ENCODE assay signal across 8 cellular contexts in genomic region chr17:31010014-31010413, GRCh38. TPM values are rescaled to one million over a fixed set of nuclear protein-coding genes. Genes with fewer than 3 reads are reported as not detected.
DNase-seq lines count a peak whose midpoint lies in the region; ATAC-seq and TF ChIP-seq lines count a peak whose summit lies in the region.
"Not testable (repeated sequence)": the region's sequence is repeated elsewhere in the genome, so short reads cannot be mapped to it uniquely, and the experiment has no call there.

No MANE protein-coding gene starts in this region.

- H3K4me2 ChIP-seq in GM23248 (ENCODE audit: unreplicated experiment): peak overlapping the region; percentile 80
- H3K4me2 ChIP-seq in parathyroid adenoma (ENCODE audit: low read length): not testable (repeated sequence)

- H3K9me2 ChIP-seq in GM23248 (ENCODE audit: insufficient read depth): not testable (repeated sequence)

- not testable (repeated sequence) for H3K9ac ChIP-seq in GM23248, parathyroid adenoma

- DNase-seq in GM23248: peak; percentile 7
- not testable (repeated sequence) for DNase-seq in T-helper 2 cell treated with Interferon-gamma antibody and Interleukin-4, amounts not matched to agents 5 μg/mL and 100 μg/mL, for 36 hours (ENCODE audit: low spot score); activated T-helper 1 cell treated with anti-CD3 and anti-CD28 coated beads, Interleukin-12 subunit alpha, Interleukin-12 subunit beta, Interleukin-2, Interleukin-4 antibody, amounts not matched to agents 30 ng/mL and 10 ng/mL and 1 ng/mL, durations not matched to agents 14 hours and 24 hours and 36 hours (ENCODE audit: low spot score); esophagus muscularis mucosa (ENCODE audit: extremely low spot score); upper lobe of left lung
- peak; percentile 12 for DNase-seq in medulla oblongata (ENCODE audit: extremely low spot score)

- H2AFZ ChIP-seq in GM23248: not testable (repeated sequence)
- H2AFZ ChIP-seq in parathyroid adenoma: peak overlapping the region; percentile 73

- 87 to 90% methylated on average over 3 of the region's 3 CpGs for WGBS in GM23248 (ENCODE audit: low coverage in 1 of 2, low lambda C conversion rate in 2 of 2, missing lambda C conversion rate in 2 of 2), 2 experiments
- WGBS in esophagus muscularis mucosa: 79% methylated on average over 3 of the region's 3 CpGs
- whole genome bisulfite sequencing in upper lobe of left lung, 2 donors: 71 to 84% methylated on average over 3 of the region's 3 CpGs

- peaks cover 22% of the 10 kb centered on the region for H3K27me3 Mint-ChIP-seq in T-helper 2 cell treated with Interferon-gamma antibody and Interleukin-4, amounts not matched to agents 5 μg/mL and 100 μg/mL, for 36 hours (ENCODE audit: low read depth)
- peaks cover 16% of the 10 kb centered on the region for H3K27me3 Mint-ChIP-seq in activated T-helper 1 cell treated with anti-CD3 and anti-CD28 coated beads, Interleukin-12 subunit alpha, Interleukin-12 subunit beta, Interleukin-2, Interleukin-4 antibody, amounts not matched to agents 30 ng/mL and 10 ng/mL and 1 ng/mL, durations not matched to agents 14 hours and 24 hours and 36 hours (ENCODE audit: insufficient read depth)
- peaks cover 51% of the 10 kb centered on the region for H3K27me3 Mint-ChIP-seq in brain

- H3K4me1 ChIP-seq in GM23248 (ENCODE audit: insufficient read depth) (peaks cover 23% of the 10 kb centered on the region), esophagus muscularis mucosa (peaks cover 2 to 25% (median 17%) of the 10 kb centered on the region in 4 donors)
- not testable (repeated sequence) for H3K4me1 ChIP-seq in parathyroid adenoma, upper lobe of left lung

- peaks cover 16% of the 10 kb centered on the region; the same call in 1 of the 2 replicates for H3K79me2 ChIP-seq in GM23248 (ENCODE audit: insufficient read depth)
- H3K79me2 ChIP-seq in parathyroid adenoma: peaks cover 24% of the 10 kb centered on the region

- not testable (repeated sequence) for H3K36me3 Mint-ChIP-seq in T-helper 2 cell treated with Interferon-gamma antibody and Interleukin-4, amounts not matched to agents 5 μg/mL and 100 μg/mL, for 36 hours (ENCODE audit: low read depth); activated T-helper 1 cell treated with anti-CD3 and anti-CD28 coated beads, Interleukin-12 subunit alpha, Interleukin-12 subunit beta, Interleukin-2, Interleukin-4 antibody, amounts not matched to agents 30 ng/mL and 10 ng/mL and 1 ng/mL, durations not matched to agents 14 hours and 24 hours and 36 hours (ENCODE audit: low read depth)
- H3K36me3 Mint-ChIP-seq in brain: peaks cover 13% of the 10 kb centered on the region

- not testable (repeated sequence) for TF ChIP-seq CTCF in brain (conservative IDR thresholded peaks at IDR 0.05); esophagus muscularis mucosa (IDR thresholded peaks at IDR 0.05); parathyroid adenoma (IDR thresholded peaks at IDR 0.05); upper lobe of left lung (IDR thresholded peaks at IDR 0.05)

- intact Hi-C loops in activated T-helper 1 cell treated with anti-CD3 and anti-CD28 coated beads, Interleukin-12 subunit alpha, Interleukin-12 subunit beta, Interleukin-2, Interleukin-4 antibody, amounts not matched to agents 30 ng/mL and 10 ng/mL and 1 ng/mL, durations not matched to agents 14 hours and 24 hours and 36 hours (cut with micrococcal nuclease): not testable (repeated sequence)
- intact Hi-C loops in esophagus muscularis mucosa (cut with DNase I): loop anchor here (10.0 kb wide), 1 partner anchor 85 kb away; the partner anchor contains the start of gene NF1

- ATAC-seq in upper lobe of left lung (ENCODE audit: low FRiP score in 2 of 2): not testable (repeated sequence)

- not testable (repeated sequence) for TF ChIP-seq POLR2A in esophagus muscularis mucosa (IDR thresholded peaks at IDR 0.05; ENCODE audit: low read depth); upper lobe of left lung (IDR thresholded peaks at IDR 0.05)

- peaks cover 21% of the 10 kb centered on the region for H3K4me1 Mint-ChIP-seq in T-helper 2 cell treated with Interferon-gamma antibody and Interleukin-4, amounts not matched to agents 5 μg/mL and 100 μg/mL, for 36 hours (ENCODE audit: low read depth)
- H3K4me1 Mint-ChIP-seq in activated T-helper 1 cell treated with anti-CD3 and anti-CD28 coated beads, Interleukin-12 subunit alpha, Interleukin-12 subunit beta, Interleukin-2, Interleukin-4 antibody, amounts not matched to agents 30 ng/mL and 10 ng/mL and 1 ng/mL, durations not matched to agents 14 hours and 24 hours and 36 hours (ENCODE audit: low read depth): peaks cover 30% of the 10 kb centered on the region
- not testable (repeated sequence) for H3K4me1 Mint-ChIP-seq in brain

- not testable (repeated sequence) for H3K27me3 ChIP-seq in GM23248 (replicated peaks; ENCODE audit: insufficient read depth); esophagus muscularis mucosa; parathyroid adenoma (ENCODE audit: control insufficient read depth, insufficient read depth, low read length); upper lobe of left lung

- not testable (repeated sequence) for H3K36me3 ChIP-seq in GM23248 (ENCODE audit: low read depth); esophagus muscularis mucosa; parathyroid adenoma (ENCODE audit: control insufficient read depth, insufficient read depth, low read length); upper lobe of left lung

- in situ Hi-C loops in GM23248 (cut with MboI): loop anchor here (10.0 to 25.0 kb wide), 2 partner anchors 205 to 352 kb away; no protein-coding TSS in a partner anchor

- not testable (repeated sequence) for H4K20me1 ChIP-seq in GM23248 (ENCODE audit: insufficient read depth)

- H3K4me3 Mint-ChIP-seq in T-helper 2 cell treated with Interferon-gamma antibody and Interleukin-4, amounts not matched to agents 5 μg/mL and 100 μg/mL, for 36 hours: peak overlapping the region; percentile 63
- peak overlapping the region; percentile 75 for H3K4me3 Mint-ChIP-seq in activated T-helper 1 cell treated with anti-CD3 and anti-CD28 coated beads, Interleukin-12 subunit alpha, Interleukin-12 subunit beta, Interleukin-2, Interleukin-4 antibody, amounts not matched to agents 30 ng/mL and 10 ng/mL and 1 ng/mL, durations not matched to agents 14 hours and 24 hours and 36 hours
- peak overlapping the region; percentile 7 to 78 (median 59) for H3K4me3 Mint-ChIP-seq in brain

- not testable (repeated sequence) for H3K4me3 ChIP-seq in GM23248; parathyroid adenoma (ENCODE audit: low read depth, low read length); upper lobe of left lung
- H3K4me3 ChIP-seq in esophagus muscularis mucosa: peak overlapping the region in 1 of 4 donors; percentile 1

- TF ChIP-seq EP300 in esophagus muscularis mucosa (IDR thresholded peaks at IDR 0.05); upper lobe of left lung (IDR thresholded peaks at IDR 0.05): not testable (repeated sequence)

- not testable (repeated sequence) for H3K27ac Mint-ChIP-seq in T-helper 2 cell treated with Interferon-gamma antibody and Interleukin-4, amounts not matched to agents 5 μg/mL and 100 μg/mL, for 36 hours; activated T-helper 1 cell treated with anti-CD3 and anti-CD28 coated beads, Interleukin-12 subunit alpha, Interleukin-12 subunit beta, Interleukin-2, Interleukin-4 antibody, amounts not matched to agents 30 ng/mL and 10 ng/mL and 1 ng/mL, durations not matched to agents 14 hours and 24 hours and 36 hours
- peak overlapping the region in 1 of 5 experiments; percentile 33 for H3K27ac Mint-ChIP-seq in brain

- H3F3A ChIP-seq in GM23248 (ENCODE audit: insufficient read depth): peaks cover 31% of the 10 kb centered on the region

- H3K9me3 Mint-ChIP-seq in T-helper 2 cell treated with Interferon-gamma antibody and Interleukin-4, amounts not matched to agents 5 μg/mL and 100 μg/mL, for 36 hours; activated T-helper 1 cell treated with anti-CD3 and anti-CD28 coated beads, Interleukin-12 subunit alpha, Interleukin-12 subunit beta, Interleukin-2, Interleukin-4 antibody, amounts not matched to agents 30 ng/mL and 10 ng/mL and 1 ng/mL, durations not matched to agents 14 hours and 24 hours and 36 hours: not testable (repeated sequence)
- peaks cover 14 to 28% (median 20%) of the 10 kb centered on the region in 5 experiments for H3K9me3 Mint-ChIP-seq in brain

- not testable (repeated sequence) for H3K9me3 ChIP-seq in GM23248 (ENCODE audit: low read depth); esophagus muscularis mucosa; parathyroid adenoma (ENCODE audit: control insufficient read depth, low read length); upper lobe of left lung

- H3K27ac ChIP-seq in GM23248 (0 out of 2 replicates have a peak overlapping the region, but pooled peaks have one; percentile 2), esophagus muscularis mucosa (replicated peaks in 1 of 4) (peak overlapping the region; percentile 38 to 91 (median 68)), parathyroid adenoma (peak overlapping the region; percentile 60), upper lobe of left lung (peak overlapping the region in 3 of 4 donors; percentile 2 to 17 (median 16))

RNA-seq across cellular contexts. Expression of gene RNF135, which starts 39.2 kb away (rescaled TPM):
- total RNA-seq in GM23248 (2014; rRNA removed; shearing (Covaris generic)): 16.7 and 21.2 TPM in 2 replicates
- polyA plus RNA-seq in GM23248 (2016; fragmentation: Nextera tagmentation; extraction: Ambion mirVana) (20.0 and 20.5 TPM in 2 replicates), brain (ENCODE audit: insufficient read depth, low read depth, low replicate concordance) (3.0 TPM)
- 8.6 and 10.6 TPM in 2 replicates for total RNA-seq in activated T-helper 1 cell treated with anti-CD3 and anti-CD28 coated beads, Interleukin-12 subunit alpha, Interleukin-12 subunit beta, Interleukin-2, Interleukin-4 antibody, amounts not matched to agents 30 ng/mL and 10 ng/mL and 1 ng/mL, durations not matched to agents 14 hours and 24 hours and 36 hours
- total RNA-seq in esophagus muscularis mucosa (10 to 100 TPM; 20.0 to 28.1 (median 22.9) TPM), upper lobe of left lung (10 to 100 TPM; 24.9 to 70.2 (median 32.5) TPM)

Comparison
In these comparisons a context has a peak if more than half of its experiments do, and no peak if none do; other contexts are left out.
1. H3K27ac ChIP-seq: peak in every context shown above with its lines; median percentile 68 in esophagus muscularis mucosa; 60 in parathyroid adenoma; 16 in upper lobe of left lung; 2 in GM23248.